ENCODE assay signal across 14 cellular contexts in the genomic region with DNA sequence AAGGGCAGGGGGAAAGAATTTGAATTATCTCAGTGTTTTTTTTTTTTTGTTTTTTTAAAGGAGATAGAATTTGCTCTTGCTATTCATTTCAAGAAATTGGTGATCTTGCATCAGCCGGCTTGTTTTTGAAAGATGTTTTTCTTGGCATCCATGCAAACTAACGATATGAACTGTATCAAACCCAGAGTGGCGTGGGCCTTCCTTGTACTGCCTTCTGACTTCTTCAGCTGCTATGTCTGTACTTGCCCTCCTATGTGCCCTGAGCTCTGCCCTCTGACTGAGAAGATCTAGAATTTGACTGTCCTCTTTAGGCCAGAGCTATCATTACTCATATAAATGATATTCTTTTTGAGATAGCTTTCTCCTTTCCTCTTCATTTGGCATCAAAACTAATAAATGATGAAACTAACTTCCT.
DNase-seq lines count a peak whose midpoint lies in the region; ATAC-seq and TF ChIP-seq lines count a peak whose summit lies in the region.
"Had no signal": no experiment of that assay in that cellular context is flagged by ENCODE, and none has a peak within 500 bp of the region (broad histone marks: within the 10 kb centered on the region; RNA-seq: fewer than 3 reads in every experiment).

No MANE protein-coding gene starts in this region.

- H3K27me3 Mint-ChIP-seq in activated CD4-positive, alpha-beta T cell treated with anti-CD3 and anti-CD28 coated beads for 36 hours = no peaks in the 10 kb centered on the region

- POLR2A ChIA-PET in activated CD4-positive, alpha-beta T cell treated with anti-CD3 and anti-CD28 coated beads for 36 hours (lab: Charles Lee) = no interaction called here

- H3K36me3 Mint-ChIP-seq in activated CD4-positive, alpha-beta T cell treated with anti-CD3 and anti-CD28 coated beads for 36 hours (ENCODE audit: low read depth) = peaks cover 5% of the 10 kb centered on the region

- peaks cover 0 to 26% (median 5%) of the 10 kb centered on the region in 6 donors for H3K4me1 ChIP-seq in spleen

- H3K27me3 ChIP-seq in spleen (replicated peaks in 1 of 7) = no peaks in the 10 kb centered on the region
- H3K27me3 ChIP-seq: BLaER1 treated with 17β-estradiol and CSF1 and Interleukin-3, amounts not matched to agents 10 nM and 100 nM; dorsolateral prefrontal cortex; transverse colon had no signal

- no peak overlapping the region for H3K4me3 Mint-ChIP-seq in activated CD4-positive, alpha-beta T cell treated with anti-CD3 and anti-CD28 coated beads for 36 hours
- H3K4me3 Mint-ChIP-seq: activated T-cell treated with anti-CD3 and anti-CD28 coated beads, Interleukin-2, amount 50 U/mL, for 4 hours had no signal

- no peaks in the 10 kb centered on the region for H3K9me3 ChIP-seq in spleen
- H3K9me3 ChIP-seq: BLaER1 treated with 17β-estradiol and CSF1 and Interleukin-3, amounts not matched to agents 10 nM and 100 nM; transverse colon had no signal

- TF ChIP-seq CTCF in astrocyte of the spinal cord (IDR thresholded peaks at IDR 0.05; ENCODE audit: low read depth, low read length) (no peak), spleen (IDR thresholded peaks at IDR 0.05 in 8 of 11, conservative IDR thresholded peaks at IDR 0.05 in 3 of 11) (no peak)

- no peaks in the 10 kb centered on the region for H3K9me3 Mint-ChIP-seq in activated CD4-positive, alpha-beta T cell treated with anti-CD3 and anti-CD28 coated beads for 36 hours (ENCODE audit: low read depth)
- H3K9me3 Mint-ChIP-seq: activated T-cell treated with anti-CD3 and anti-CD28 coated beads, Interleukin-2, amount 50 U/mL, for 4 hours had no signal

- H3K4me1 Mint-ChIP-seq in activated CD4-positive, alpha-beta T cell treated with anti-CD3 and anti-CD28 coated beads for 36 hours = no peaks in the 10 kb centered on the region

- in situ Hi-C loops in astrocyte of the spinal cord (cut with HindIII; ENCODE audit: low sequenced_read_pairs) = no loop called here

- no peak overlapping the region for H3K27ac Mint-ChIP-seq in activated CD4-positive, alpha-beta T cell treated with anti-CD3 and anti-CD28 coated beads for 36 hours

- H3K36me3 ChIP-seq in spleen = no peaks in the 10 kb centered on the region
- H3K36me3 ChIP-seq: transverse colon had no signal

- CTCF ChIA-PET in activated CD4-positive, alpha-beta T cell treated with anti-CD3 and anti-CD28 coated beads for 36 hours (lab: Charles Lee) = interaction anchor here (0.7 to 2.4 kb wide), 2 partner anchors 7 to 24 kb away, joined by 3 to 7 read pairs; no protein-coding TSS in a partner anchor

- 76 to 91% (median 84%) methylated on average over 3 of the region's 3 CpGs for WGBS in spleen, 5 donors

- peak; percentile 77 for ATAC-seq in left ventricle myocardium superior
- ATAC-seq in GM18868 (IDR thresholded peaks at IDR 0.05; ENCODE audit: unreplicated experiment) = no peak
- no peak for ATAC-seq in activated CD4-positive, alpha-beta T cell treated with anti-CD3 and anti-CD28 coated beads for 36 hours
- ATAC-seq: activated T-cell treated with anti-CD3 and anti-CD28 coated beads, Interleukin-2, amount 50 U/mL, for 4 hours had no signal

- intact Hi-C loops in left ventricle myocardium superior (cut with micrococcal nuclease) = no loop called here
- intact Hi-C loops in activated CD4-positive, alpha-beta T cell treated with anti-CD3 and anti-CD28 coated beads for 36 hours (cut with DNase I, micrococcal nuclease) = no loop called here
- intact Hi-C loops in spleen (cut with DNase I; ENCODE audit: low total_unique reads) = no loop called here

- TF ChIP-seq POLR2A in spleen (IDR thresholded peaks at IDR 0.05) = no peak

- no peak overlapping the region for H3K4me3 ChIP-seq in astrocyte of the spinal cord (ENCODE audit: low read depth, low read length)
- H3K4me3 ChIP-seq in spleen = no peak overlapping the region
- H3K4me3 ChIP-seq: BLaER1 treated with 17β-estradiol and CSF1 and Interleukin-3, amounts not matched to agents 10 nM and 100 nM; dorsolateral prefrontal cortex; transverse colon had no signal

- peak overlapping the region in 2 of 8 donors; percentile 12 to 22 for H3K27ac ChIP-seq in spleen
- H3K27ac ChIP-seq: BLaER1 treated with 17β-estradiol and CSF1 and Interleukin-3, amounts not matched to agents 10 nM and 100 nM; dorsolateral prefrontal cortex; transverse colon had no signal

- DNase-seq in A172 (ENCODE audit: low spot score) (peak; percentile 5), HCEC 1CT (peak; percentile 72), astrocyte of the spinal cord (ENCODE audit: low read depth, low spot score) (peak; percentile 86), left ventricle myocardium superior (peak; percentile 23), spleen (no peak), GOT3 (lab: John Stamatoyannopoulos, UW) (no peak)
- no peak for DNase-seq in activated CD4-positive, alpha-beta T cell treated with anti-CD3 and anti-CD28 coated beads for 36 hours
- DNase-seq: activated T-cell treated with anti-CD3 and anti-CD28 coated beads, Interleukin-2, amount 50 U/mL, for 4 hours; dorsolateral prefrontal cortex; NCI-H1417; occipital lobe; transverse colon had no signal

Comparison
In these comparisons a context has a peak if more than half of its experiments do, and no peak if none do; other contexts are left out.
1. DNase-seq: peak in A172 (single experiment), HCEC 1CT (single experiment), astrocyte of the spinal cord (single experiment) and left ventricle myocardium superior (single experiment); none in activated CD4-positive, alpha-beta T cell treated with anti-CD3 and anti-CD28 coated beads for 36 hours (single experiment), spleen (single experiment) and GOT3 (single experiment).